14 cellular contexts compared by ENCODE assay signal in the genomic region with DNA sequence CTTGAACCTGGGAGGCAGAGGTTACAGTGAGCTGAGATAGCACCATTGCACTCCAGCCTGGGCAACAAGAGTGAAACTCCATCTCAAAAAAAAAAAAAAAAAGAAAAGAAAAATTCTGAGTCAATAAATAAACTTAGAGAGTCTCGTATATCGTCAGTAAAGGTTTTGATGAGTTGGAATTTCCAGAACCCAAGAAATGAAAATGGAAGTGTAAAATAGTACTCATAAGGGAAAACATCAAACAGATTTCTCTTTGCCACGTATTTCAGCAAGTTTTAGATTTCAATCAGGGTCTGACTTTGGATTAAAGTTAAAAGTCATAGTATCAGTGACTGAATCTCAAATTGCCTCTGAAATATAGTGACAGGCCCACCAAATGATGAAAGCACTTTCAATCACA.
DNase-seq lines count a peak whose midpoint lies in the region; ATAC-seq and TF ChIP-seq lines count a peak whose summit lies in the region.
"Had no signal": no experiment of that assay in that cellular context is flagged by ENCODE, and none has a peak within 500 bp of the region (broad histone marks: within the 10 kb centered on the region; RNA-seq: fewer than 3 reads in every experiment).

No MANE protein-coding gene starts in this region.

- H3K18ac ChIP-seq in trophoblast cell (ENCODE audit: low read length), result peak overlapping the region; percentile 82

- CTCF ChIA-PET in GM10248 (lab: Yijun Ruan, JAX), result interaction anchor here (1.3 kb wide), 1 partner anchor 12 kb away, joined by 5 read pairs; no protein-coding TSS in a partner anchor

- H3K9ac ChIP-seq in trophoblast cell (ENCODE audit: low read length), result no peak overlapping the region
- H3K9ac ChIP-seq: GM23248 had no signal

- peaks cover 22% of the 10 kb centered on the region for H3K79me1 ChIP-seq in trophoblast cell (ENCODE audit: low read length)

- POLR2A ChIA-PET in GM10248 (lab: Yijun Ruan, JAX), result no interaction called here

- peak overlapping the region; percentile 73 for H2BK5ac ChIP-seq in trophoblast cell (ENCODE audit: low read depth, low read length, poor library complexity)

- no peaks in the 10 kb centered on the region for H3K27me3 ChIP-seq in trophoblast cell (ENCODE audit: insufficient read depth, low read length)

- H3K4me1 ChIP-seq in trophoblast cell (ENCODE audit: control insufficient read depth in 1 of 2, insufficient read depth in 2 of 2, low read length in 2 of 2), result peaks cover 12 to 14% of the 10 kb centered on the region in 2 experiments

- H3K36me3 ChIP-seq in trophoblast cell (ENCODE audit: control insufficient read depth in 1 of 2, insufficient read depth in 2 of 2, low read length in 2 of 2), result no peaks in the 10 kb centered on the region

- H2AFZ ChIP-seq in trophoblast cell (ENCODE audit: insufficient read depth, low read length, poor library complexity), result no peak overlapping the region
- H2AFZ ChIP-seq: GM23248 had no signal

- peaks cover 12% of the 10 kb centered on the region in 2 donors for H3K9me3 Mint-ChIP-seq in activated T-cell treated with anti-CD3 and anti-CD28 coated beads, Interleukin-2, amount 50 U/mL, for 72 hours

- no peak for TF ChIP-seq CTCF in GM10248 (IDR thresholded peaks at IDR 0.05; ENCODE audit: control extremely low read depth, extremely low read depth, low read depth, missing control alignments)

- no peak overlapping the region for H4K8ac ChIP-seq in trophoblast cell (ENCODE audit: low read depth, low read length)

- DNase-seq in activated T-cell treated with anti-CD3 and anti-CD28 coated beads, Interleukin-2, amount 50 U/mL, for 72 hours, result no peak
- no peak for DNase-seq in activated T-cell treated with anti-CD3 and anti-CD28 coated beads, Interleukin-2, amount 50 U/mL, for 1 hour
- DNase-seq in trophoblast cell (no peak), GM10248 (ENCODE audit: extremely low spot score) (no peak)
- DNase-seq in activated naive CD4-positive, alpha-beta T cell treated with Interleukin-2 at 50 U/mL for 16 hours, result no peak
- DNase-seq: C1 segment of cervical spinal cord; Calu3; CD4-positive, alpha-beta memory T cell; COR-L47; DND-41; GM23248; H9 had no signal

- no peak overlapping the region for H3K4ac ChIP-seq in trophoblast cell (ENCODE audit: low read depth, low read length)

- peaks cover 11% of the 10 kb centered on the region in 2 donors for H3K36me3 Mint-ChIP-seq in activated T-cell treated with anti-CD3 and anti-CD28 coated beads, Interleukin-2, amount 50 U/mL, for 72 hours (ENCODE audit: insufficient read depth in 2 of 2)
- H3K36me3 Mint-ChIP-seq: CD4-positive, alpha-beta memory T cell had no signal

- H3K27ac Mint-ChIP-seq in activated T-cell treated with anti-CD3 and anti-CD28 coated beads, Interleukin-2, amount 50 U/mL, for 72 hours, result no peak overlapping the region
- H3K27ac Mint-ChIP-seq: CD4-positive, alpha-beta memory T cell; H9 had no signal

- H3K4me1 Mint-ChIP-seq in activated T-cell treated with anti-CD3 and anti-CD28 coated beads, Interleukin-2, amount 50 U/mL, for 72 hours (ENCODE audit: low read depth), result no peaks in the 10 kb centered on the region
- H3K4me1 Mint-ChIP-seq: CD4-positive, alpha-beta memory T cell had no signal

- peak overlapping the region; percentile 89 for H2AK5ac ChIP-seq in trophoblast cell (ENCODE audit: low read length)

- H3K14ac ChIP-seq in trophoblast cell (ENCODE audit: low read length), result peak overlapping the region; percentile 74

- ATAC-seq in activated T-cell treated with anti-CD3 and anti-CD28 coated beads, Interleukin-2, amount 50 U/mL, for 72 hours (replicated peaks in 1 of 2), result peak; percentile 15 to 73
- peak; percentile 71 for ATAC-seq in HG02610 (IDR thresholded peaks at IDR 0.05; ENCODE audit: unreplicated experiment)
- ATAC-seq: HCT116 had no signal

- no peak overlapping the region for H4K12ac ChIP-seq in trophoblast cell (ENCODE audit: low read depth, low read length)

- H3K4me2 ChIP-seq in trophoblast cell (ENCODE audit: low read length), result no peak overlapping the region

- H3K4me3 ChIP-seq in trophoblast cell (ENCODE audit: low read depth, low read length), result no peak overlapping the region
- H3K4me3 ChIP-seq: GM23248 had no signal

- H3K4me3 Mint-ChIP-seq in activated T-cell treated with anti-CD3 and anti-CD28 coated beads, Interleukin-2, amount 50 U/mL, for 72 hours, result no peak overlapping the region
- H3K4me3 Mint-ChIP-seq: CD4-positive, alpha-beta memory T cell; H9 had no signal

- peak overlapping the region; percentile 98 for H2BK12ac ChIP-seq in trophoblast cell (ENCODE audit: low read length)

- no peaks in the 10 kb centered on the region for H3K27me3 Mint-ChIP-seq in activated T-cell treated with anti-CD3 and anti-CD28 coated beads, Interleukin-2, amount 50 U/mL, for 72 hours (ENCODE audit: low read depth)
- H3K27me3 Mint-ChIP-seq: CD4-positive, alpha-beta memory T cell had no signal

- peak overlapping the region; percentile 90 for H2BK120ac ChIP-seq in trophoblast cell (ENCODE audit: insufficient read depth, low read length, poor library complexity)

- peak overlapping the region; percentile 97 for H4K91ac ChIP-seq in trophoblast cell (ENCODE audit: low read depth, low read length)

- H3K23ac ChIP-seq in trophoblast cell (ENCODE audit: low read length), result no peak overlapping the region

- peaks cover 2% of the 10 kb centered on the region for H3K79me2 ChIP-seq in trophoblast cell (ENCODE audit: control insufficient read depth, insufficient read depth, low read length, poor library complexity)

- no peaks in the 10 kb centered on the region for H3K9me3 ChIP-seq in trophoblast cell (ENCODE audit: insufficient read depth, low read depth, low read length)

- no CpG with 5 or more reads among the region's 3 CpGs for WGBS in trophoblast cell (ENCODE audit: extremely low coverage, insufficient coverage, insufficient read length)

- no peak overlapping the region for H3K27ac ChIP-seq in trophoblast cell (ENCODE audit: low read depth, low read length)
- H3K27ac ChIP-seq: GM23248 had no signal
